1 cellular context compared by ENCODE assay signal in genomic region chr1:12037486-12038355, GRCh38.
TF ChIP-seq lines count a peak whose summit lies in the region.

No MANE protein-coding gene starts in this region.

TF ChIP-seq in K562, 482 proteins besides CTCF, POLR2A, EP300 and RAD21:
- TF ChIP-seq TEAD1 (CRISPR knock-in tag; IDR thresholded peaks at IDR 0.05) (no peak), ELF4 (CRISPR knock-in tag; IDR thresholded peaks at IDR 0.05) (no peak), DDX20 (tag; IDR thresholded peaks at IDR 0.05; ENCODE audit: low read depth) (no peak), YY1 (IDR thresholded peaks at IDR 0.05; ENCODE audit: borderline replicate concordance in 1 of 3, control insufficient read depth in 1 of 3, extremely low read depth in 1 of 3, insufficient read depth in 3 of 3, insufficient read length in 1 of 3, insufficient replicate concordance in 2 of 3, low read depth in 1 of 3, low read length in 2 of 3) (peak in 1 of 3 experiments; percentile 6), POLR3G (IDR thresholded peaks at IDR 0.05; ENCODE audit: extremely low read depth, insufficient read length, insufficient replicate concordance) (no peak), ZNF644 (tag; IDR thresholded peaks at IDR 0.05; ENCODE audit: low read depth) (no peak), ASH1L (IDR thresholded peaks at IDR 0.05; ENCODE audit: borderline replicate concordance, low read depth, partially characterized antibody) (no peak), MTA1 (IDR thresholded peaks at IDR 0.05; ENCODE audit: borderline replicate concordance) (no peak), BACH1 (tag; IDR thresholded peaks at IDR 0.05) (no peak), MAFK (IDR thresholded peaks at IDR 0.05; ENCODE audit: low read length) (no peak), ZNF316 (IDR thresholded peaks at IDR 0.05) (peak; percentile 77), SMARCC2 (IDR thresholded peaks at IDR 0.05; ENCODE audit: low read depth) (no peak), FOSL1 (tag; conservative IDR thresholded peaks at IDR 0.05) (no peak), ZNF134 (CRISPR knock-in tag; conservative IDR thresholded peaks at IDR 0.05) (no peak), THRAP3 (IDR thresholded peaks at IDR 0.05; ENCODE audit: borderline replicate concordance) (no peak), L3MBTL2 (IDR thresholded peaks at IDR 0.05) (no peak), CHD1 (IDR thresholded peaks at IDR 0.05; ENCODE audit: low read length) (no peak), CHD7 (IDR thresholded peaks at IDR 0.05; ENCODE audit: low read depth, low read length) (no peak), ZNF24 (IDR thresholded peaks at IDR 0.05) (0 out of 2 replicates have a peak, but pooled peaks have one; percentile 0), HEY1 (CRISPR knock-in tag; IDR thresholded peaks at IDR 0.05; ENCODE audit: borderline replicate concordance) (no peak), ZNF124 (CRISPR knock-in tag; IDR thresholded peaks at IDR 0.05) (no peak), ZBTB26 (CRISPR knock-in tag; IDR thresholded peaks at IDR 0.05) (no peak), PML (IDR thresholded peaks at IDR 0.05; ENCODE audit: low read length) (no peak), TRIM24 (IDR thresholded peaks at IDR 0.05) (peak in 1 of 2 experiments; percentile 41; a peak in 1 of 4 replicates), ZBTB33 (CRISPR knock-in tag; IDR thresholded peaks at IDR 0.05) (peak; percentile 83), ZNF212 (CRISPR knock-in tag; IDR thresholded peaks at IDR 0.05) (no peak), COPS2 (conservative IDR thresholded peaks at IDR 0.05) (no peak), MEF2D (tag; conservative IDR thresholded peaks at IDR 0.05; ENCODE audit: low read depth) (no peak), ZMIZ1 (IDR thresholded peaks at IDR 0.05; ENCODE audit: low read depth in 2 of 2, low read length in 2 of 2) (no peak), E2F3 (CRISPR knock-in tag; IDR thresholded peaks at IDR 0.05) (no peak), ZNF780A (CRISPR knock-in tag; IDR thresholded peaks at IDR 0.05) (no peak), RBM15 (IDR thresholded peaks at IDR 0.05; ENCODE audit: insufficient read depth, low read length) (no peak), TBL1XR1 (IDR thresholded peaks at IDR 0.05; ENCODE audit: low read length in 2 of 2) (no peak), CTBP1 (IDR thresholded peaks at IDR 0.05; ENCODE audit: borderline replicate concordance) (no peak), ZNF239 (CRISPR knock-in tag; IDR thresholded peaks at IDR 0.05) (no peak), BCOR (IDR thresholded peaks at IDR 0.05) (no peak)
- TF ChIP-seq, protein P1, sequence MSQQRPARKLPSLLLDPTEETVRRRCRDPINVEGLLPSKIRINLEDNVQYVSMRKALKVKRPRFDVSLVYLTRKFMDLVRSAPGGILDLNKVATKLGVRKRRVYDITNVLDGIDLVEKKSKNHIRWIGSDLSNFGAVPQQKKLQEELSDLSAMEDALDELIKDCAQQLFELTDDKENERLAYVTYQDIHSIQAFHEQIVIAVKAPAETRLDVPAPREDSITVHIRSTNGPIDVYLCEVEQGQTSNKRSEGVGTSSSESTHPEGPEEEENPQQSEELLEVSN (IDR thresholded peaks at IDR 0.05; ENCODE audit: borderline replicate concordance in 1 of 2, extremely low read depth in 1 of 2, insufficient read depth in 1 of 2, insufficient read length in 1 of 2, low read depth in 1 of 2, low read length in 1 of 2, poor library complexity in 1 of 2, severe bottlenecking in 1 of 2) = peak in 1 of 2 experiments; percentile 19
- TF ChIP-seq, protein P2, sequence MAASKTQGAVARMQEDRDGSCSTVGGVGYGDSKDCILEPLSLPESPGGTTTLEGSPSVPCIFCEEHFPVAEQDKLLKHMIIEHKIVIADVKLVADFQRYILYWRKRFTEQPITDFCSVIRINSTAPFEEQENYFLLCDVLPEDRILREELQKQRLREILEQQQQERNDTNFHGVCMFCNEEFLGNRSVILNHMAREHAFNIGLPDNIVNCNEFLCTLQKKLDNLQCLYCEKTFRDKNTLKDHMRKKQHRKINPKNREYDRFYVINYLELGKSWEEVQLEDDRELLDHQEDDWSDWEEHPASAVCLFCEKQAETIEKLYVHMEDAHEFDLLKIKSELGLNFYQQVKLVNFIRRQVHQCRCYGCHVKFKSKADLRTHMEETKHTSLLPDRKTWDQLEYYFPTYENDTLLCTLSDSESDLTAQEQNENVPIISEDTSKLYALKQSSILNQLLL (CRISPR knock-in tag; IDR thresholded peaks at IDR 0.05; ENCODE audit: borderline replicate concordance) = no peak
- TF ChIP-seq, protein P3, sequence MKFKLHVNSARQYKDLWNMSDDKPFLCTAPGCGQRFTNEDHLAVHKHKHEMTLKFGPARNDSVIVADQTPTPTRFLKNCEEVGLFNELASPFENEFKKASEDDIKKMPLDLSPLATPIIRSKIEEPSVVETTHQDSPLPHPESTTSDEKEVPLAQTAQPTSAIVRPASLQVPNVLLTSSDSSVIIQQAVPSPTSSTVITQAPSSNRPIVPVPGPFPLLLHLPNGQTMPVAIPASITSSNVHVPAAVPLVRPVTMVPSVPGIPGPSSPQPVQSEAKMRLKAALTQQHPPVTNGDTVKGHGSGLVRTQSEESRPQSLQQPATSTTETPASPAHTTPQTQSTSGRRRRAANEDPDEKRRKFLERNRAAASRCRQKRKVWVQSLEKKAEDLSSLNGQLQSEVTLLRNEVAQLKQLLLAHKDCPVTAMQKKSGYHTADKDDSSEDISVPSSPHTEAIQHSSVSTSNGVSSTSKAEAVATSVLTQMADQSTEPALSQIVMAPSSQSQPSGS (CRISPR knock-in tag; IDR thresholded peaks at IDR 0.05) = no peak
